In the genomic region with DNA sequence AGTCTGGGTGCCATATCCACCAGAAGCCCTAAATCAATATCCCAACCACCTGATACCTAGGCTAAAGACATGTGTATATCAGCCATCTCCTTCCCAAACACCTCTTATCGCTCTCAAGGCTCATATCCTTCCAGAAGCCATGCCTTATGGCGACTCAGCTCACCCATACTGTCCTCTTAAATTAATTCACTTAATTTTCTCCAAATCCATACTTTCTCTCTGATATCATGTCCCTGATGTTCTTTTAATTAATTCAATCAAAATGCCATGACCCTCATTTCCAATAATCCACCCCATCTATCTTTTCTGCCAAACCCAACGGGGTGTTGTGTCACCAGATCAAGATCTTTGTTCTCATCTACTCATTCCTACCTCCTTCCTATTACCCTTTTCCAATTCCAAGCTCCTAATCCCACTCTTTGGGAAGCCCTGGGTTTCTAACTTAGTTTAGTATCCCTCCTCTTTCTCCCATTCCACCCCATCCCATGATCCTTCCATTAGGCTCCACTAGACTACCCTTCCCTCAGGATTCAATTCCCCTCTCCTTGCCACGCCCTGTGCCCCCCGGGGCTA, we compare ENCODE assay signal across 8 cellular contexts. TPM values are rescaled to one million over a fixed set of nuclear protein-coding genes. Genes with fewer than 3 reads are reported as not detected.
DNase-seq lines count a peak whose midpoint lies in the region; ATAC-seq and TF ChIP-seq lines count a peak whose summit lies in the region.

No MANE protein-coding gene starts in this region.

- TF ChIP-seq CTCF in GM12865 (IDR thresholded peaks at IDR 0.05; ENCODE audit: insufficient read depth, low read depth, low read length, missing control alignments): no peak
- no peak for TF ChIP-seq CTCF in SU-DHL-6 (IDR thresholded peaks at IDR 0.05; ENCODE audit: insufficient read depth, low read length, poor library complexity, severe bottlenecking)
- no peak for TF ChIP-seq CTCF in fibroblast of the aortic adventitia (IDR thresholded peaks at IDR 0.05; ENCODE audit: insufficient read depth, low read length)
- no peak for TF ChIP-seq CTCF in sigmoid colon (IDR thresholded peaks at IDR 0.05)

- no peak for DNase-seq in GM12865 (ENCODE audit: low read depth)
- DNase-seq in fibroblast of the aortic adventitia (ENCODE audit: low read depth): no peak
- no peak for DNase-seq in sigmoid colon
- no peak for DNase-seq in HEK293T (ENCODE audit: extremely low spot score)
- DNase-seq in NCI-H1930 (lab: John Stamatoyannopoulos, UW): no peak

- H4K20me1 ChIP-seq in SU-DHL-6 (ENCODE audit: low read depth, low read length): no peaks in the 10 kb centered on the region

- no peak for TF ChIP-seq POLR2A in sigmoid colon (IDR thresholded peaks at IDR 0.05)

- peak overlapping the region; percentile 76 for H3K4me2 ChIP-seq in SU-DHL-6 (ENCODE audit: low read depth, low read length, poor library complexity, severe bottlenecking)

- TF ChIP-seq EP300 in sigmoid colon (IDR thresholded peaks at IDR 0.05): no peak

- H3K27me3 ChIP-seq in SU-DHL-6 (ENCODE audit: low read length): no peaks in the 10 kb centered on the region
- H3K27me3 ChIP-seq in sigmoid colon: no peaks in the 10 kb centered on the region

- POLR2A ChIA-PET in HEK293T (lab: Yijun Ruan, JAX): interaction anchor here (0.6 to 6.6 kb wide), 7 partner anchors 12 to 280 kb away, joined by 3 to 71 read pairs (median 3); a partner anchor contains a TSS

- peak overlapping the region; percentile 85 for H3K9ac ChIP-seq in SU-DHL-6 (ENCODE audit: low read length)

- H3K9me2 ChIP-seq in SU-DHL-6 (replicated peaks; ENCODE audit: insufficient read depth, low read length): no peaks in the 10 kb centered on the region

- peaks cover 36% of the 10 kb centered on the region for H3F3A ChIP-seq in SU-DHL-6 (ENCODE audit: insufficient read depth)

- H3K4me1 ChIP-seq in sigmoid colon: peaks cover 0 to 39% (median 32%) of the 10 kb centered on the region in 4 donors

- H3K4me3 ChIP-seq in GM12865 (ENCODE audit: low read depth, low read length): peak overlapping the region; percentile 86
- H3K4me3 ChIP-seq in SU-DHL-6 (ENCODE audit: insufficient read depth, low read length, poor library complexity, severe bottlenecking): peak overlapping the region; percentile 89
- peak overlapping the region; percentile 92 for H3K4me3 ChIP-seq in fibroblast of the aortic adventitia (ENCODE audit: low read depth, low read length)
- peak overlapping the region; percentile 59 to 70 (median 67) for H3K4me3 ChIP-seq in sigmoid colon

- peak overlapping the region; percentile 63 for H3K27ac ChIP-seq in SU-DHL-6 (ENCODE audit: low read depth, low read length)
- peak overlapping the region; percentile 89 to 93 (median 90) for H3K27ac ChIP-seq in sigmoid colon

- H3K79me2 ChIP-seq in SU-DHL-6 (ENCODE audit: insufficient read depth, low read length): peaks cover 34% of the 10 kb centered on the region

- intact Hi-C loops in sigmoid colon (cut with DNase I): no loop called here

- H2AFZ ChIP-seq in SU-DHL-6 (ENCODE audit: low read depth, low read length, severe bottlenecking): no peak overlapping the region

- ATAC-seq in HG02981 (IDR thresholded peaks at IDR 0.05; ENCODE audit: unreplicated experiment): no peak
- no peak for ATAC-seq in HG02610 (IDR thresholded peaks at IDR 0.05; ENCODE audit: unreplicated experiment)

- CTCF ChIA-PET in HEK293T (lab: Yijun Ruan, JAX): interaction anchor here (1.0 kb wide), 1 partner anchor 37 kb away, joined by 3 read pairs; no protein-coding TSS in a partner anchor

- no peaks in the 10 kb centered on the region for H3K36me3 ChIP-seq in SU-DHL-6 (ENCODE audit: low read length)
- H3K36me3 ChIP-seq in sigmoid colon: no peaks in the 10 kb centered on the region

- H3K9me3 ChIP-seq in SU-DHL-6 (ENCODE audit: insufficient read depth, low read length): no peaks in the 10 kb centered on the region
- no peaks in the 10 kb centered on the region for H3K9me3 ChIP-seq in sigmoid colon

- WGBS in sigmoid colon, 2 donors: 3 to 17% methylated on average over 5 of the region's 5 CpGs

TF ChIP-seq in HEK293T, 16 proteins besides CTCF, POLR2A, EP300 and RAD21:
- no peak for TF ChIP-seq BHLHE40 (IDR thresholded peaks at IDR 0.05; ENCODE audit: borderline replicate concordance)
- no peak for TF ChIP-seq SUZ12 (IDR thresholded peaks at IDR 0.05)
- TF ChIP-seq FOXK2 (IDR thresholded peaks at IDR 0.05): no peak
- no peak for TF ChIP-seq NFRKB (IDR thresholded peaks at IDR 0.05)
- TF ChIP-seq LEF1 (IDR thresholded peaks at IDR 0.05; ENCODE audit: borderline replicate concordance): no peak
- no peak for TF ChIP-seq ZNF384 (IDR thresholded peaks at IDR 0.05)
- no peak for TF ChIP-seq FOXM1 (IDR thresholded peaks at IDR 0.05; ENCODE audit: borderline replicate concordance)
- TF ChIP-seq ELF4 (IDR thresholded peaks at IDR 0.05): no peak
- no peak for TF ChIP-seq SP1 (IDR thresholded peaks at IDR 0.05)
- TF ChIP-seq ARNT (IDR thresholded peaks at IDR 0.05): no peak
- TF ChIP-seq, protein P1, sequence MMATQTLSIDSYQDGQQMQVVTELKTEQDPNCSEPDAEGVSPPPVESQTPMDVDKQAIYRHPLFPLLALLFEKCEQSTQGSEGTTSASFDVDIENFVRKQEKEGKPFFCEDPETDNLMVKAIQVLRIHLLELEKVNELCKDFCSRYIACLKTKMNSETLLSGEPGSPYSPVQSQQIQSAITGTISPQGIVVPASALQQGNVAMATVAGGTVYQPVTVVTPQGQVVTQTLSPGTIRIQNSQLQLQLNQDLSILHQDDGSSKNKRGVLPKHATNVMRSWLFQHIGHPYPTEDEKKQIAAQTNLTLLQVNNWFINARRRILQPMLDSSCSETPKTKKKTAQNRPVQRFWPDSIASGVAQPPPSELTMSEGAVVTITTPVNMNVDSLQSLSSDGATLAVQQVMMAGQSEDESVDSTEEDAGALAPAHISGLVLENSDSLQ (IDR thresholded peaks at IDR 0.05): no peak
TF ChIP-seq in HEK293T: peak in this region for 0.

RNA-seq across cellular contexts. Expression of a gene that starts 0.7 kb away (rescaled TPM):
- total RNA-seq in fibroblast of the aortic adventitia (ENCODE audit: low replicate concordance): 16.3 and 28.6 TPM in 2 replicates
- total RNA-seq in sigmoid colon: 10 to 100 TPM; 20.3 to 36.0 (median 27.1) TPM
- polyA plus RNA-seq in sigmoid colon: 10 to 100 TPM; 20.2 to 22.0 (median 21.0) TPM

RNA-seq across cellular contexts. Expression of a gene that starts 50.4 kb away (rescaled TPM):
- total RNA-seq in fibroblast of the aortic adventitia (ENCODE audit: low replicate concordance): 45.2 and 147 TPM in 2 replicates
- 100 to 1,000 TPM; 409 to 571 (median 531) TPM for total RNA-seq in sigmoid colon
- polyA plus RNA-seq in sigmoid colon: 100 to 1,000 TPM; 535 to 828 (median 574) TPM
